ENCODE assay signal across 10 cellular contexts in genomic region chr9:124261787-124262595, GRCh38. TPM values are rescaled to one million over a fixed set of nuclear protein-coding genes. Genes with fewer than 3 reads are reported as not detected.
DNase-seq lines count a peak whose midpoint lies in the region; ATAC-seq and TF ChIP-seq lines count a peak whose summit lies in the region.
"Had no signal": no experiment of that assay in that cellular context is flagged by ENCODE, and none has a peak within 500 bp of the region (broad histone marks: within the 10 kb centered on the region; RNA-seq: fewer than 3 reads in every experiment).

No MANE protein-coding gene starts in this region.

- H3F3A ChIP-seq in SU-DHL-6 (ENCODE audit: insufficient read depth): peaks cover 71% of the 10 kb centered on the region

- 81 to 86% (median 86%) methylated on average over 11 of the region's 11 CpGs for WGBS in psoas muscle, 3 donors

- H3K27ac ChIP-seq in CD8-positive, alpha-beta memory T cell (ENCODE audit: low read depth, low read length): no peak overlapping the region
- H3K27ac ChIP-seq in SU-DHL-6 (ENCODE audit: low read depth, low read length) (peak overlapping the region; percentile 98), psoas muscle (peak overlapping the region; percentile 76)

- in situ Hi-C loops in GM13977 (cut with MboI; ENCODE audit: low pct_unique_long_range_greater_than_20kb, low sequenced_read_pairs, unreplicated experiment): no loop called here

- H3K9me2 ChIP-seq in SU-DHL-6 (replicated peaks; ENCODE audit: insufficient read depth, low read length): no peaks in the 10 kb centered on the region

- peaks cover 85% of the 10 kb centered on the region for H3K79me2 ChIP-seq in SU-DHL-6 (ENCODE audit: insufficient read depth, low read length)

- H4K20me1 ChIP-seq in SU-DHL-6 (ENCODE audit: low read depth, low read length): no peaks in the 10 kb centered on the region

- no peaks in the 10 kb centered on the region for H3K27me3 ChIP-seq in CD8-positive, alpha-beta memory T cell (ENCODE audit: insufficient read depth, low read length, poor library complexity, severe bottlenecking)
- H3K27me3 ChIP-seq in SU-DHL-6 (ENCODE audit: low read length) (no peaks in the 10 kb centered on the region), psoas muscle (ENCODE audit: insufficient read depth in 3 of 3, low read length in 2 of 3) (no peaks in the 10 kb centered on the region)

- peaks cover 54 to 67% (median 55%) of the 10 kb centered on the region in 3 donors for H3K4me1 Mint-ChIP-seq in CD8-positive, alpha-beta memory T cell
- peaks cover 40% of the 10 kb centered on the region for H3K4me1 Mint-ChIP-seq in activated CD8-positive, alpha-beta T cell treated with anti-CD3 and anti-CD28 coated beads, Interleukin-2, amount 10 ng/mL, durations not matched to agents 7 days and 5 days (ENCODE audit: low read depth)

- ATAC-seq in psoas muscle: no peak
- no peak for ATAC-seq in activated CD8-positive, alpha-beta T cell treated with anti-CD3 and anti-CD28 coated beads, Interleukin-2, amount 10 ng/mL, durations not matched to agents 7 days and 5 days

- H3K9ac ChIP-seq in SU-DHL-6 (ENCODE audit: low read length): peak overlapping the region; percentile 98

- CTCF ChIA-PET in CD8-positive, alpha-beta memory T cell (lab: Charles Lee): no interaction called here
- CTCF ChIA-PET in activated CD8-positive, alpha-beta T cell treated with anti-CD3 and anti-CD28 coated beads, Interleukin-2, amount 10 ng/mL, durations not matched to agents 7 days and 5 days (lab: Charles Lee): no interaction called here

- peak overlapping the region; percentile 85 for H3K4me2 ChIP-seq in SU-DHL-6 (ENCODE audit: low read depth, low read length, poor library complexity, severe bottlenecking)

- peaks cover 0 to 6% (median 0%) of the 10 kb centered on the region in 3 donors for H3K36me3 Mint-ChIP-seq in CD8-positive, alpha-beta memory T cell
- peaks cover 6% of the 10 kb centered on the region for H3K36me3 Mint-ChIP-seq in activated CD8-positive, alpha-beta T cell treated with anti-CD3 and anti-CD28 coated beads, Interleukin-2, amount 10 ng/mL, durations not matched to agents 7 days and 5 days (ENCODE audit: low read depth)

- peaks cover 2 to 3% of the 10 kb centered on the region in 2 donors for H3K27me3 Mint-ChIP-seq in CD8-positive, alpha-beta memory T cell
- H3K27me3 Mint-ChIP-seq in activated CD8-positive, alpha-beta T cell treated with anti-CD3 and anti-CD28 coated beads, Interleukin-2, amount 10 ng/mL, durations not matched to agents 7 days and 5 days (ENCODE audit: low read depth): peaks cover 34% of the 10 kb centered on the region

- no peaks in the 10 kb centered on the region for H3K9me3 Mint-ChIP-seq in CD8-positive, alpha-beta memory T cell
- no peaks in the 10 kb centered on the region for H3K9me3 Mint-ChIP-seq in activated CD8-positive, alpha-beta T cell treated with anti-CD3 and anti-CD28 coated beads, Interleukin-2, amount 10 ng/mL, durations not matched to agents 7 days and 5 days (ENCODE audit: insufficient read depth)

- H3K9me3 ChIP-seq in CD8-positive, alpha-beta memory T cell (ENCODE audit: low read length): no peaks in the 10 kb centered on the region
- H3K9me3 ChIP-seq in SU-DHL-6 (ENCODE audit: insufficient read depth, low read length) (no peaks in the 10 kb centered on the region), psoas muscle (no peaks in the 10 kb centered on the region)

- no peak overlapping the region for H2AFZ ChIP-seq in SU-DHL-6 (ENCODE audit: low read depth, low read length, severe bottlenecking)

- POLR2A ChIA-PET in CD8-positive, alpha-beta memory T cell (lab: Charles Lee): interaction anchor here (0.7 kb wide), 1 partner anchor 10 kb away, joined by 3 read pairs; no protein-coding TSS in a partner anchor
- POLR2A ChIA-PET in activated CD8-positive, alpha-beta T cell treated with anti-CD3 and anti-CD28 coated beads, Interleukin-2, amount 10 ng/mL, durations not matched to agents 7 days and 5 days (lab: Charles Lee): no interaction called here

- H3K4me3 ChIP-seq in CD8-positive, alpha-beta memory T cell (ENCODE audit: low read length): no peak overlapping the region
- H3K4me3 ChIP-seq in SU-DHL-6 (ENCODE audit: insufficient read depth, low read length, poor library complexity, severe bottlenecking): peak overlapping the region; percentile 85
- H3K4me3 ChIP-seq in fibroblast of the aortic adventitia (ENCODE audit: low read depth, low read length): peak overlapping the region; percentile 58
- peak overlapping the region; percentile 6 for H3K4me3 ChIP-seq in psoas muscle

- H3K4me3 Mint-ChIP-seq in CD8-positive, alpha-beta memory T cell: peak overlapping the region in 3 of 7 donors; percentile 27 to 80 (median 61)
- H3K4me3 Mint-ChIP-seq in activated CD8-positive, alpha-beta T cell treated with anti-CD3 and anti-CD28 coated beads, Interleukin-2, amount 10 ng/mL, durations not matched to agents 7 days and 5 days: no peak overlapping the region

- TF ChIP-seq CTCF in SU-DHL-6 (IDR thresholded peaks at IDR 0.05; ENCODE audit: insufficient read depth, low read length, poor library complexity, severe bottlenecking): no peak
- TF ChIP-seq CTCF in fibroblast of the aortic adventitia (IDR thresholded peaks at IDR 0.05; ENCODE audit: insufficient read depth, low read length): no peak
- no peak for TF ChIP-seq CTCF in psoas muscle (IDR thresholded peaks at IDR 0.05)
- no peak for TF ChIP-seq CTCF in GM13977 (IDR thresholded peaks at IDR 0.05; ENCODE audit: extremely low read depth, insufficient read depth, missing control alignments)

- intact Hi-C loops in psoas muscle (cut with DNase I): no loop called here

- no peaks in the 10 kb centered on the region for H3K36me3 ChIP-seq in CD8-positive, alpha-beta memory T cell (ENCODE audit: insufficient read depth, low read length)
- H3K36me3 ChIP-seq in SU-DHL-6 (ENCODE audit: low read length) (no peaks in the 10 kb centered on the region; the same call in 1 of the 2 replicates), psoas muscle (ENCODE audit: insufficient read depth in 1 of 2, low read depth in 1 of 2) (no peaks in the 10 kb centered on the region)

- peaks cover 21% of the 10 kb centered on the region for H3K4me1 ChIP-seq in CD8-positive, alpha-beta memory T cell (ENCODE audit: insufficient read depth, low read length)
- peaks cover 40% of the 10 kb centered on the region for H3K4me1 ChIP-seq in psoas muscle

- H3K27ac Mint-ChIP-seq in CD8-positive, alpha-beta memory T cell: peak overlapping the region in 5 of 8 donors; percentile 29 to 81 (median 53)
- no peak overlapping the region for H3K27ac Mint-ChIP-seq in activated CD8-positive, alpha-beta T cell treated with anti-CD3 and anti-CD28 coated beads, Interleukin-2, amount 10 ng/mL, durations not matched to agents 7 days and 5 days

- no peak for DNase-seq in CD8-positive, alpha-beta memory T cell
- DNase-seq in fibroblast of the aortic adventitia (ENCODE audit: low read depth) (peak; percentile 64), psoas muscle (no peak), GM13977 (ENCODE audit: low spot score) (no peak), NCI-H146 (lab: John Stamatoyannopoulos, UW) (no peak), NCI-H1930 (lab: John Stamatoyannopoulos, UW) (no peak)
- no peak for DNase-seq in activated CD8-positive, alpha-beta T cell treated with anti-CD3 and anti-CD28 coated beads, Interleukin-2, amount 10 ng/mL, durations not matched to agents 7 days and 5 days
- DNase-seq: activated CD4-positive, alpha-beta T cell treated with anti-CD3 and anti-CD28 coated beads for 4 hours; COR-L47 had no signal

RNA-seq across cellular contexts. Expression of gene NEK6, which starts 4.2 kb away (rescaled TPM):
- total RNA-seq in CD8-positive, alpha-beta memory T cell: 10 to 100 TPM; 63.0 to 66.0 TPM
- polyA plus RNA-seq in CD8-positive, alpha-beta memory T cell: 9.5 TPM
- total RNA-seq in fibroblast of the aortic adventitia (ENCODE audit: low replicate concordance): 44.7 and 64.3 TPM in 2 replicates
- 10 to 100 TPM in 2 of 4 donors, 1 to 10 TPM in 2; 5.3 to 16.0 (median 9.7) TPM for total RNA-seq in psoas muscle
- 1 to 10 TPM; 2.0 to 4.7 (median 4.2) TPM for polyA plus RNA-seq in psoas muscle
- total RNA-seq in activated CD8-positive, alpha-beta T cell treated with anti-CD3 and anti-CD28 coated beads, Interleukin-2, amount 10 ng/mL, durations not matched to agents 7 days and 5 days: 10 to 100 TPM; 19.9 to 20.9 TPM
